ENCODE assay signal across 11 cellular contexts in genomic region chr3:29758108-29759020, GRCh38.
DNase-seq lines count a peak whose midpoint lies in the region; ATAC-seq lines count a peak whose summit lies in the region.
"Had no signal": no experiment of that assay in that cellular context is flagged by ENCODE, and none has a peak within 500 bp of the region (broad histone marks: within the 10 kb centered on the region; RNA-seq: fewer than 3 reads in every experiment).

No MANE protein-coding gene starts in this region.

- H3K4me3 ChIP-seq in muscle layer of colon (ENCODE audit: low read depth in 1 of 2, low read length in 2 of 2) (peak overlapping the region in 1 of 2 donors; percentile 29), aorta (ENCODE audit: low read length in 2 of 2) (peak overlapping the region in 1 of 2 donors; percentile 41)
- H3K4me3 ChIP-seq: A549 had no signal

- no peaks in the 10 kb centered on the region for H3K36me3 ChIP-seq in muscle layer of colon (ENCODE audit: insufficient read depth, low read length)
- H3K36me3 ChIP-seq in aorta (ENCODE audit: control insufficient read depth in 1 of 2, insufficient read depth in 2 of 2, low read length in 1 of 2): no peaks in the 10 kb centered on the region

- ATAC-seq in Right ventricle myocardium inferior (peak; percentile 84), esophagus mucosa (peak; percentile 33), aorta (ENCODE audit: low FRiP score) (peak; percentile 81), HG03521 (IDR thresholded peaks at IDR 0.05; ENCODE audit: unreplicated experiment) (no peak)
- ATAC-seq: A549 had no signal

- intact Hi-C loops in Right ventricle myocardium inferior (cut with DNase I): loop anchor here (5.0 to 10.0 kb wide), 3 partner anchors 51 to 334 kb away; no protein-coding TSS in a partner anchor
- intact Hi-C loops in cardiac septum (cut with DNase I): loop anchor here (5.0 kb wide), 2 partner anchors 61 to 231 kb away; no protein-coding TSS in a partner anchor
- intact Hi-C loops in aorta (cut with DNase I): loop anchor here in 1 of 2 donors (2.0 to 5.0 kb wide), 2 partner anchors 231 to 476 kb away; no protein-coding TSS in a partner anchor

- H3K9ac ChIP-seq in muscle layer of colon (ENCODE audit: low read length): no peak overlapping the region

- H3K4me1 ChIP-seq in muscle layer of colon (ENCODE audit: insufficient read depth, low read length) (peaks cover 32% of the 10 kb centered on the region), aorta (ENCODE audit: control insufficient read depth in 1 of 2, insufficient read depth in 2 of 2, low read length in 2 of 2) (peaks cover 6 to 19% of the 10 kb centered on the region in 2 donors)

- H3K9me3 ChIP-seq in muscle layer of colon (ENCODE audit: low read length) (no peaks in the 10 kb centered on the region), aorta (ENCODE audit: control insufficient read depth, low read length) (no peaks in the 10 kb centered on the region)
- H3K9me3 ChIP-seq: A549 had no signal

- WGBS in aorta, 2 donors: 3 to 10% methylated on average over 4 of the region's 4 CpGs

- H3K27ac ChIP-seq in muscle layer of colon (ENCODE audit: low read depth, low read length): peak overlapping the region; percentile 37
- H3K27ac ChIP-seq in aorta (ENCODE audit: low read depth in 1 of 2, low read length in 2 of 2): peak overlapping the region; percentile 68 to 96

- H3K27me3 ChIP-seq in muscle layer of colon (ENCODE audit: control insufficient read depth in 1 of 2, insufficient read depth in 2 of 2, low read length in 2 of 2) (no peaks in the 10 kb centered on the region), aorta (ENCODE audit: control insufficient read depth in 1 of 2, insufficient read depth in 2 of 2, low read length in 1 of 2) (no peaks in the 10 kb centered on the region)

- DNase-seq in Right ventricle myocardium inferior (ENCODE audit: missing footprints) (no peak), cardiac septum (ENCODE audit: low spot score) (no peak), aorta (no peak), NCI-H146 treated with DMSO at 0.1 percent for 48 hours (lab: John Stamatoyannopoulos, UW; ENCODE audit: unreplicated experiment) (no peak), SK-N-DZ (ENCODE audit: low spot score) (no peak)
- DNase-seq: activated naive CD8-positive, alpha-beta T cell treated with anti-CD3 and anti-CD28 coated beads for 36 hours; immature natural killer cell had no signal
